In genomic region chrX:48937065-48937907, GRCh38 we compare ENCODE assay signal across 8 cellular contexts. TPM values are rescaled to one million over a fixed set of nuclear protein-coding genes. Genes with fewer than 3 reads are reported as not detected.
A peak's percentile ranks its signal among the peaks of the same experiment; 100 is the strongest.
DNase-seq lines count a peak whose midpoint lies in the region; ATAC-seq and TF ChIP-seq lines count a peak whose summit lies in the region.

No MANE protein-coding gene starts in this region.

- H2BK120ac ChIP-seq in neuronal stem cell (ENCODE audit: low read depth, low read length) = no peak overlapping the region

- no peak overlapping the region for H3K4me3 Mint-ChIP-seq in chondrocyte (ENCODE audit: unreplicated experiment)

- H3K4me2 ChIP-seq in neuronal stem cell (ENCODE audit: insufficient read depth, low read length, poor library complexity, severe bottlenecking) = no peak overlapping the region

- H3K9me3 ChIP-seq in neuronal stem cell (replicated peaks in 1 of 2; ENCODE audit: control insufficient read depth in 2 of 2, insufficient read depth in 1 of 2, low read depth in 1 of 2, low read length in 2 of 2) = no peaks in the 10 kb centered on the region

- no peaks in the 10 kb centered on the region for H3K27me3 ChIP-seq in neuronal stem cell (ENCODE audit: control insufficient read depth in 3 of 3, insufficient read depth in 3 of 3, low read depth in 1 of 3, low read length in 3 of 3)

- no peak overlapping the region for H3K4me3 ChIP-seq in neuronal stem cell (ENCODE audit: low read length in 2 of 2)

- no peak overlapping the region for H2AFZ ChIP-seq in neuronal stem cell (ENCODE audit: low read length)

- H3K9me3 Mint-ChIP-seq in chondrocyte (ENCODE audit: low read depth) = peaks cover 10% of the 10 kb centered on the region

- H2AK5ac ChIP-seq in neuronal stem cell (ENCODE audit: low read depth, low read length) = no peak overlapping the region

- H3K27me3 Mint-ChIP-seq in chondrocyte (ENCODE audit: low read depth) = no peaks in the 10 kb centered on the region

- H3K36me3 Mint-ChIP-seq in chondrocyte (ENCODE audit: low read depth) = peaks cover 9% of the 10 kb centered on the region

- no peaks in the 10 kb centered on the region for H3K79me1 ChIP-seq in neuronal stem cell (ENCODE audit: low read depth, low read length)

- H3K23ac ChIP-seq in neuronal stem cell (ENCODE audit: low read depth, low read length, poor library complexity) = no peak overlapping the region

- H3K18ac ChIP-seq in neuronal stem cell (ENCODE audit: low read length) = no peak overlapping the region

- no peak overlapping the region for H3K27ac ChIP-seq in neuronal stem cell (replicated peaks; ENCODE audit: low read length)

- no CpG with 5 or more reads among the region's 9 CpGs for WGBS in neuronal stem cell (ENCODE audit: extremely low coverage in 2 of 2, insufficient read length in 2 of 2, insufficient replicate concordance in 1 of 2), 2 donors

- no peak overlapping the region for H3K4ac ChIP-seq in neuronal stem cell (ENCODE audit: low read length)

- H3K36me3 ChIP-seq in neuronal stem cell (replicated peaks in 1 of 2; ENCODE audit: control insufficient read depth in 2 of 2, insufficient read depth in 2 of 2, low read length in 2 of 2) = peaks cover 15 to 42% of the 10 kb centered on the region in 2 donors

- no peak overlapping the region for H4K8ac ChIP-seq in neuronal stem cell (ENCODE audit: low read depth, low read length)

- DNase-seq in AML-193 (lab: John Stamatoyannopoulos, UW) (peak; percentile 78 to 83), chondrocyte (ENCODE audit: low spot score) (no peak), neuronal stem cell (ENCODE audit: low spot score) (no peak), NCI-H187 treated with DMSO at 0.1 percent for 48 hours (lab: John Stamatoyannopoulos, UW) (no peak), NCI-H1092 (lab: John Stamatoyannopoulos, UW) (no peak)
- DNase-seq in activated CD4-positive, CD25-positive, alpha-beta regulatory T cell (lab: John Stamatoyannopoulos, UW) = peak; percentile 58 to 83 (median 77)

- peak; percentile 13 for TF ChIP-seq CTCF in chondrocyte (IDR thresholded peaks at IDR 0.05)

- no peak overlapping the region for H3K14ac ChIP-seq in neuronal stem cell (ENCODE audit: low read length)

- H2BK12ac ChIP-seq in neuronal stem cell (ENCODE audit: low read length) = no peak overlapping the region

- no peak overlapping the region for H3K27ac Mint-ChIP-seq in chondrocyte (ENCODE audit: unreplicated experiment)

- peaks cover 0 to 3% of the 10 kb centered on the region in 2 donors for H3K4me1 ChIP-seq in neuronal stem cell (ENCODE audit: control insufficient read depth in 2 of 2, insufficient read depth in 1 of 2, low read depth in 1 of 2, low read length in 2 of 2)

- H2BK15ac ChIP-seq in neuronal stem cell (ENCODE audit: low read length) = no peak overlapping the region

- no peak overlapping the region for H4K91ac ChIP-seq in neuronal stem cell (ENCODE audit: low read depth, low read length, poor library complexity)

- H3K4me1 Mint-ChIP-seq in chondrocyte (ENCODE audit: low read depth) = no peaks in the 10 kb centered on the region

- H3K9ac ChIP-seq in neuronal stem cell (ENCODE audit: low read depth, low read length, poor library complexity) = peak overlapping the region; percentile 44

- H2BK5ac ChIP-seq in neuronal stem cell (ENCODE audit: low read length) = no peak overlapping the region

- peak; percentile 52 for ATAC-seq in GM19372 (IDR thresholded peaks at IDR 0.05; ENCODE audit: low read depth, unreplicated experiment)
- peak; percentile 46 for ATAC-seq in HG03457 (IDR thresholded peaks at IDR 0.05; ENCODE audit: unreplicated experiment)

RNA-seq across cellular contexts. Expression of gene PIM2, which starts 18.5 kb away (rescaled TPM):
- 4.3 to 5.1 TPM (median 4.6 TPM) in 3 replicates for total RNA-seq in chondrocyte
- 10.2 TPM for polyA plus RNA-seq in neuronal stem cell (2013, experiment 1 of 2)
- 10.1 TPM for polyA plus RNA-seq in neuronal stem cell (2013, experiment 2 of 2)

RNA-seq across cellular contexts. Expression of gene OTUD5, which starts 20.1 kb away (rescaled TPM):
- 47.4 to 49.0 TPM (median 47.5 TPM) in 3 replicates for total RNA-seq in chondrocyte
- polyA plus RNA-seq in neuronal stem cell (2013, experiment 1 of 2) = 40.8 TPM
- polyA plus RNA-seq in neuronal stem cell (2013, experiment 2 of 2) = 40.9 TPM

RNA-seq across cellular contexts. Expression of gene SLC35A2, which starts 25.8 kb away (rescaled TPM):
- 32.3 to 39.2 TPM (median 38.9 TPM) in 3 replicates for total RNA-seq in chondrocyte
- 12.9 TPM for polyA plus RNA-seq in neuronal stem cell (2013, experiment 1 of 2)
- polyA plus RNA-seq in neuronal stem cell (2013, experiment 2 of 2) = 11.9 TPM

RNA-seq across cellular contexts. Expression of gene KCND1, which starts 34.4 kb away (rescaled TPM):
- total RNA-seq in chondrocyte = 1.4 to 1.7 TPM (median 1.6 TPM) in 3 replicates
- 2.0 TPM for polyA plus RNA-seq in neuronal stem cell (2013, experiment 1 of 2)
- polyA plus RNA-seq in neuronal stem cell (2013, experiment 2 of 2) = 1.9 TPM

RNA-seq across cellular contexts. Expression of gene PQBP1, which starts 39.6 kb away (rescaled TPM):
- total RNA-seq in chondrocyte = 58.4 to 61.7 TPM (median 61.7 TPM) in 3 replicates
- polyA plus RNA-seq in neuronal stem cell (2013, experiment 1 of 2) = 71.0 TPM
- polyA plus RNA-seq in neuronal stem cell (2013, experiment 2 of 2) = 69.7 TPM

Comparison
In these comparisons a context has a peak if more than half of its experiments do, and no peak if none do; other contexts are left out.
1. DNase-seq: peak in AML-193 (2 of 2) and activated CD4-positive, CD25-positive, alpha-beta regulatory T cell (4 of 4); none in chondrocyte (single experiment), neuronal stem cell (single experiment), NCI-H187 treated with DMSO at 0.1 percent for 48 hours (single experiment) and NCI-H1092 (single experiment).